ENCODE assay signal across 1 cellular context in the genomic region with DNA sequence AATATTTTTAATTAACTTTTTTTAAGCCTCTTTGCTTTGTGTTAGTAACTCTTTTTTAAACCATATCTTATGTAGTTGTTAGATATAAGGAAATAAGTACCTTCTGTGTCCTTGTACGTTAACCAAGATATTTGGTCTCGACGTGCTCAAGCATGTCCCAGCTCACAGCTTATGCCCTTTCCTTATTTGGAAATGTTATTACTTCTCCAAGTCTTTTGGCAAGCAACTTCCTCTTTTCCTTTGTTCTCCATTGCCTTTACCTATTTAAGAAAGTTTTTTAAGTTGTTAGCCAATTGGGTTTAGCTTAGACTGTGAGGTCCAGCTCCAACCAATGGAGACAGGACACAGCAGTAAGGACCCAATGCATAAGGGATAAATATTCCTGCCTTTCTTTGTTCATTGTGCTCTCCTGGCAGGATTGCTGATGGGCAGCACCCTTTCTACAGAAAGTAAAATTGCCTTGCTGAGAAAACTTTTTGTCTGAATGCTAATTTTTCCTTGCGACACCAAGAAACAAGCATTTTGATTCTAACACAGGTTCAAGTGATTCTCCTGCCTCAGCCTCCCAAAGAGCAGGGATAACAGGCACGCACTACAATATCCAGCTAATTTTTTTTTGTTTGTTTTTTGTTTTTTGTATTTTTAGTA.
TF ChIP-seq lines count a peak whose summit lies in the region.

No MANE protein-coding gene starts in this region.

TF ChIP-seq in HepG2, 621 proteins besides CTCF, POLR2A, EP300 and RAD21:
- TF ChIP-seq MEF2D (CRISPR knock-in tag; IDR thresholded peaks at IDR 0.05) = no peak
- TF ChIP-seq ZNF562 (CRISPR knock-in tag; IDR thresholded peaks at IDR 0.05; ENCODE audit: borderline replicate concordance) = peak; percentile 50; the same call in 1 of the 2 replicates
TF ChIP-seq in HepG2: peak in this region for 1.
